ENCODE assay signal across 33 cellular contexts in genomic region chr14:40213701-40214100, GRCh38.
"Had no signal": no experiment of that assay in that cellular context is flagged by ENCODE, and none has a peak within 500 bp of the region (broad histone marks: within the 10 kb centered on the region; RNA-seq: fewer than 3 reads in every experiment).

No MANE protein-coding gene starts in this region.

- H3K27ac Mint-ChIP-seq: activated CD4-positive, alpha-beta memory T cell treated with anti-CD3 and anti-CD28 coated beads for 36 hours; activated CD4-positive, alpha-beta T cell treated with anti-CD3 and anti-CD28 coated beads, Interleukin-2, amount 10 ng/mL, durations not matched to agents 24 days and 14 days; activated T-helper 17 cell treated with anti-CD3 and anti-CD28 coated beads, Interleukin-2, amount 50 U/mL, for 72 hours; effector memory CD8-positive, alpha-beta T cell; immature natural killer cell; nephron progenitor cell; progenitor cell of endocrine pancreas; stimulated activated effector memory CD8-positive, alpha-beta T cell treated with anti-CD3 and anti-CD28 coated beads, Interleukin-12 subunit alpha, Interleukin-12 subunit beta, amount 100 ng/mL, for 72 hours; stimulated activated naive CD8-positive, alpha-beta T cell treated with anti-CD3 and anti-CD28 coated beads, Interleukin-15, Interleukin-2, amounts not matched to agents 100 ng/mL and 50 ng/mL, for 24 hours had no signal

- H3K4me1 ChIP-seq: esophagus muscularis mucosa, foreskin keratinocyte, heart left ventricle, sigmoid colon, uterus had no signal

- DNase-seq: activated CD4-positive, alpha-beta memory T cell treated with anti-CD3 and anti-CD28 coated beads for 36 hours; activated CD4-positive, alpha-beta T cell treated with anti-CD3 and anti-CD28 coated beads, Interleukin-2, amount 10 ng/mL, durations not matched to agents 24 days and 14 days; activated CD4-positive, CD25-positive, alpha-beta regulatory T cell treated with anti-CD3 and anti-CD28 coated beads, Interleukin-2, amount 50 U/mL, for 72 hours; activated CD8-positive, alpha-beta memory T cell treated with anti-CD3 and anti-CD28 coated beads, Interleukin-2, amount 50 U/mL, for 48 hours; activated gamma-delta T cell treated with Interleukin-2 at 50 U/mL for 16 hours; activated naive CD4-positive, alpha-beta T cell treated with anti-CD3 and anti-CD28 coated beads, Interleukin-2, amount 50 U/mL, for 16 hours; activated T-cell treated with anti-CD3 and anti-CD28 coated beads, Interleukin-2, amount 50 U/mL, for 4 hours; amniotic stem cell; brain microvascular endothelial cell; cortex of kidney; effector memory CD8-positive, alpha-beta T cell; foreskin keratinocyte; heart left ventricle; hypothalamus; immature natural killer cell; kidney; left colon; mammary epithelial cell; naive B cell; nephron progenitor cell; retina; sigmoid colon; small intestine; stimulated activated CD4-positive, alpha-beta T cell treated with anti-CD3 and anti-CD28 coated beads, Interleukin-4, amount 100 ng/mL, for 24 hours; T1000; uterus had no signal

- H3K9me3 ChIP-seq: neutrophil, thoracic aorta, uterus had no signal

- H3K4me1 Mint-ChIP-seq: activated CD4-positive, alpha-beta T cell treated with anti-CD3 and anti-CD28 coated beads, Interleukin-2, amount 10 ng/mL, durations not matched to agents 24 days and 14 days; activated T-helper 17 cell treated with anti-CD3 and anti-CD28 coated beads, Interleukin-2, amount 50 U/mL, for 72 hours; immature natural killer cell; nephron progenitor cell; stimulated activated effector memory CD8-positive, alpha-beta T cell treated with anti-CD3 and anti-CD28 coated beads, Interleukin-12 subunit alpha, Interleukin-12 subunit beta, amount 100 ng/mL, for 72 hours had no signal

- ATAC-seq: activated T-cell treated with anti-CD3 and anti-CD28 coated beads, Interleukin-2, amount 50 U/mL, for 4 hours; activated T-helper 17 cell treated with anti-CD3 and anti-CD28 coated beads, Interleukin-2, amount 50 U/mL, for 72 hours; effector memory CD8-positive, alpha-beta T cell; foreskin keratinocyte; heart left ventricle; left colon; stimulated activated effector memory CD8-positive, alpha-beta T cell treated with anti-CD3 and anti-CD28 coated beads, Interleukin-12 subunit alpha, Interleukin-12 subunit beta, amount 100 ng/mL, for 72 hours had no signal

- H3K4me3 Mint-ChIP-seq: activated CD4-positive, alpha-beta memory T cell treated with anti-CD3 and anti-CD28 coated beads for 36 hours; activated CD4-positive, alpha-beta T cell treated with anti-CD3 and anti-CD28 coated beads, Interleukin-2, amount 10 ng/mL, durations not matched to agents 24 days and 14 days; activated T-cell treated with anti-CD3 and anti-CD28 coated beads, Interleukin-2, amount 50 U/mL, for 4 hours; activated T-helper 17 cell treated with anti-CD3 and anti-CD28 coated beads, Interleukin-2, amount 50 U/mL, for 72 hours; effector memory CD8-positive, alpha-beta T cell; immature natural killer cell; nephron progenitor cell; stimulated activated effector memory CD8-positive, alpha-beta T cell treated with anti-CD3 and anti-CD28 coated beads, Interleukin-12 subunit alpha, Interleukin-12 subunit beta, amount 100 ng/mL, for 72 hours; stimulated activated naive CD8-positive, alpha-beta T cell treated with anti-CD3 and anti-CD28 coated beads, Interleukin-15, Interleukin-2, amounts not matched to agents 100 ng/mL and 50 ng/mL, for 24 hours had no signal

- H3K27me3 Mint-ChIP-seq: activated CD4-positive, alpha-beta memory T cell treated with anti-CD3 and anti-CD28 coated beads for 36 hours; activated CD4-positive, alpha-beta T cell treated with anti-CD3 and anti-CD28 coated beads, Interleukin-2, amount 10 ng/mL, durations not matched to agents 24 days and 14 days; activated T-helper 17 cell treated with anti-CD3 and anti-CD28 coated beads, Interleukin-2, amount 50 U/mL, for 72 hours; effector memory CD8-positive, alpha-beta T cell; naive B cell; progenitor cell of endocrine pancreas; stimulated activated naive CD8-positive, alpha-beta T cell treated with anti-CD3 and anti-CD28 coated beads, Interleukin-15, Interleukin-2, amounts not matched to agents 100 ng/mL and 50 ng/mL, for 24 hours had no signal

- H3K36me3 ChIP-seq: brain microvascular endothelial cell, esophagus muscularis mucosa, heart left ventricle, neutrophil, sigmoid colon, thoracic aorta, uterus had no signal

- H3K4me3 ChIP-seq: esophagus muscularis mucosa, heart left ventricle, sigmoid colon, thoracic aorta, uterus had no signal

- H3K27ac ChIP-seq: brain microvascular endothelial cell, esophagus muscularis mucosa, foreskin keratinocyte, heart left ventricle, neutrophil, sigmoid colon, thoracic aorta, uterus had no signal

- H3K36me3 Mint-ChIP-seq: activated CD4-positive, alpha-beta memory T cell treated with anti-CD3 and anti-CD28 coated beads for 36 hours; immature natural killer cell; stimulated activated effector memory CD8-positive, alpha-beta T cell treated with anti-CD3 and anti-CD28 coated beads, Interleukin-12 subunit alpha, Interleukin-12 subunit beta, amount 100 ng/mL, for 72 hours had no signal

- H3K27me3 ChIP-seq: brain microvascular endothelial cell, esophagus muscularis mucosa, foreskin keratinocyte, heart left ventricle, neutrophil, sigmoid colon, uterus had no signal
